ENCODE assay signal across 2 cellular contexts in the genomic region with DNA sequence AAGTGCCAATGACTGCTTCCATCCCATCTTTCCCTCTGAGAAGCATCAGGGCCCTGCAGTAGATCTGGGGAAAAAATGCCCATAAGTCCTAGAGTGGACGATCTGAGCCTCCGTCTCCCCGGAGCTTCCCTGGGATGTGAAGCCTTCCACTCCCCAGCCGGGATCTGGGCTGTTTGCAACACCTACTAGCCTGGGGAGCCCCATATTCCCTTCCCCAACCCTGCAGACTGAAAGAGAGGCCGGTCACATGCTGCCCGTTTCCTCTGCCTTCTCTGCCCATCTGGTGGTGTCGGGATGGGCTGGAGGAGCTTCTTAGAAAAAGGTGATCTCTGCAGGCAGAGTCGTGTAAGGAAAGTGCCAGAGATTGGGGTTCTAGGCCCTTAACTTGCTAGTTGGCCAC.
TF ChIP-seq lines count a peak whose summit lies in the region.

No MANE protein-coding gene starts in this region.

TF ChIP-seq in SK-N-SH, 30 proteins besides CTCF, POLR2A, EP300 and RAD21 (continued from another document):
- TF ChIP-seq, protein P1, sequence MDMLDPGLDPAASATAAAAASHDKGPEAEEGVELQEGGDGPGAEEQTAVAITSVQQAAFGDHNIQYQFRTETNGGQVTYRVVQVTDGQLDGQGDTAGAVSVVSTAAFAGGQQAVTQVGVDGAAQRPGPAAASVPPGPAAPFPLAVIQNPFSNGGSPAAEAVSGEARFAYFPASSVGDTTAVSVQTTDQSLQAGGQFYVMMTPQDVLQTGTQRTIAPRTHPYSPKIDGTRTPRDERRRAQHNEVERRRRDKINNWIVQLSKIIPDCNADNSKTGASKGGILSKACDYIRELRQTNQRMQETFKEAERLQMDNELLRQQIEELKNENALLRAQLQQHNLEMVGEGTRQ (IDR thresholded peaks at IDR 0.05; ENCODE audit: borderline replicate concordance, low read depth, low read length) = no peak
- TF ChIP-seq FOXJ3 (CRISPR knock-in tag; IDR thresholded peaks at IDR 0.05) (no peak), MEF2A (IDR thresholded peaks at IDR 0.05; ENCODE audit: borderline replicate concordance, low read depth) (no peak)
- TF ChIP-seq, protein P2, sequence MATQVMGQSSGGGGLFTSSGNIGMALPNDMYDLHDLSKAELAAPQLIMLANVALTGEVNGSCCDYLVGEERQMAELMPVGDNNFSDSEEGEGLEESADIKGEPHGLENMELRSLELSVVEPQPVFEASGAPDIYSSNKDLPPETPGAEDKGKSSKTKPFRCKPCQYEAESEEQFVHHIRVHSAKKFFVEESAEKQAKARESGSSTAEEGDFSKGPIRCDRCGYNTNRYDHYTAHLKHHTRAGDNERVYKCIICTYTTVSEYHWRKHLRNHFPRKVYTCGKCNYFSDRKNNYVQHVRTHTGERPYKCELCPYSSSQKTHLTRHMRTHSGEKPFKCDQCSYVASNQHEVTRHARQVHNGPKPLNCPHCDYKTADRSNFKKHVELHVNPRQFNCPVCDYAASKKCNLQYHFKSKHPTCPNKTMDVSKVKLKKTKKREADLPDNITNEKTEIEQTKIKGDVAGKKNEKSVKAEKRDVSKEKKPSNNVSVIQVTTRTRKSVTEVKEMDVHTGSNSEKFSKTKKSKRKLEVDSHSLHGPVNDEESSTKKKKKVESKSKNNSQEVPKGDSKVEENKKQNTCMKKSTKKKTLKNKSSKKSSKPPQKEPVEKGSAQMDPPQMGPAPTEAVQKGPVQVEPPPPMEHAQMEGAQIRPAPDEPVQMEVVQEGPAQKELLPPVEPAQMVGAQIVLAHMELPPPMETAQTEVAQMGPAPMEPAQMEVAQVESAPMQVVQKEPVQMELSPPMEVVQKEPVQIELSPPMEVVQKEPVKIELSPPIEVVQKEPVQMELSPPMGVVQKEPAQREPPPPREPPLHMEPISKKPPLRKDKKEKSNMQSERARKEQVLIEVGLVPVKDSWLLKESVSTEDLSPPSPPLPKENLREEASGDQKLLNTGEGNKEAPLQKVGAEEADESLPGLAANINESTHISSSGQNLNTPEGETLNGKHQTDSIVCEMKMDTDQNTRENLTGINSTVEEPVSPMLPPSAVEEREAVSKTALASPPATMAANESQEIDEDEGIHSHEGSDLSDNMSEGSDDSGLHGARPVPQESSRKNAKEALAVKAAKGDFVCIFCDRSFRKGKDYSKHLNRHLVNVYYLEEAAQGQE (IDR thresholded peaks at IDR 0.05; ENCODE audit: low read depth, low read length) = no peak
- TF ChIP-seq, protein P3, sequence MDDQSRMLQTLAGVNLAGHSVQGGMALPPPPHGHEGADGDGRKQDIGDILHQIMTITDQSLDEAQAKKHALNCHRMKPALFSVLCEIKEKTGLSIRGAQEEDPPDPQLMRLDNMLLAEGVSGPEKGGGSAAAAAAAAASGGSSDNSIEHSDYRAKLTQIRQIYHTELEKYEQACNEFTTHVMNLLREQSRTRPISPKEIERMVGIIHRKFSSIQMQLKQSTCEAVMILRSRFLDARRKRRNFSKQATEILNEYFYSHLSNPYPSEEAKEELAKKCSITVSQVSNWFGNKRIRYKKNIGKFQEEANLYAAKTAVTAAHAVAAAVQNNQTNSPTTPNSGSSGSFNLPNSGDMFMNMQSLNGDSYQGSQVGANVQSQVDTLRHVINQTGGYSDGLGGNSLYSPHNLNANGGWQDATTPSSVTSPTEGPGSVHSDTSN (IDR thresholded peaks at IDR 0.05) = no peak
TF ChIP-seq in SK-N-SH: peak in this region for 0.

TF ChIP-seq in SK-N-SH treated with all-trans-retinoic acid at 6 μM for 48 hours, 23 proteins besides CTCF, POLR2A, EP300 and RAD21:
- TF ChIP-seq, protein P4, sequence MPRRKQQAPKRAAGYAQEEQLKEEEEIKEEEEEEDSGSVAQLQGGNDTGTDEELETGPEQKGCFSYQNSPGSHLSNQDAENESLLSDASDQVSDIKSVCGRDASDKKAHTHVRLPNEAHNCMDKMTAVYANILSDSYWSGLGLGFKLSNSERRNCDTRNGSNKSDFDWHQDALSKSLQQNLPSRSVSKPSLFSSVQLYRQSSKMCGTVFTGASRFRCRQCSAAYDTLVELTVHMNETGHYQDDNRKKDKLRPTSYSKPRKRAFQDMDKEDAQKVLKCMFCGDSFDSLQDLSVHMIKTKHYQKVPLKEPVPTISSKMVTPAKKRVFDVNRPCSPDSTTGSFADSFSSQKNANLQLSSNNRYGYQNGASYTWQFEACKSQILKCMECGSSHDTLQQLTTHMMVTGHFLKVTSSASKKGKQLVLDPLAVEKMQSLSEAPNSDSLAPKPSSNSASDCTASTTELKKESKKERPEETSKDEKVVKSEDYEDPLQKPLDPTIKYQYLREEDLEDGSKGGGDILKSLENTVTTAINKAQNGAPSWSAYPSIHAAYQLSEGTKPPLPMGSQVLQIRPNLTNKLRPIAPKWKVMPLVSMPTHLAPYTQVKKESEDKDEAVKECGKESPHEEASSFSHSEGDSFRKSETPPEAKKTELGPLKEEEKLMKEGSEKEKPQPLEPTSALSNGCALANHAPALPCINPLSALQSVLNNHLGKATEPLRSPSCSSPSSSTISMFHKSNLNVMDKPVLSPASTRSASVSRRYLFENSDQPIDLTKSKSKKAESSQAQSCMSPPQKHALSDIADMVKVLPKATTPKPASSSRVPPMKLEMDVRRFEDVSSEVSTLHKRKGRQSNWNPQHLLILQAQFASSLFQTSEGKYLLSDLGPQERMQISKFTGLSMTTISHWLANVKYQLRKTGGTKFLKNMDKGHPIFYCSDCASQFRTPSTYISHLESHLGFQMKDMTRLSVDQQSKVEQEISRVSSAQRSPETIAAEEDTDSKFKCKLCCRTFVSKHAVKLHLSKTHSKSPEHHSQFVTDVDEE (CRISPR knock-in tag; IDR thresholded peaks at IDR 0.05) = no peak
- TF ChIP-seq, protein P5, sequence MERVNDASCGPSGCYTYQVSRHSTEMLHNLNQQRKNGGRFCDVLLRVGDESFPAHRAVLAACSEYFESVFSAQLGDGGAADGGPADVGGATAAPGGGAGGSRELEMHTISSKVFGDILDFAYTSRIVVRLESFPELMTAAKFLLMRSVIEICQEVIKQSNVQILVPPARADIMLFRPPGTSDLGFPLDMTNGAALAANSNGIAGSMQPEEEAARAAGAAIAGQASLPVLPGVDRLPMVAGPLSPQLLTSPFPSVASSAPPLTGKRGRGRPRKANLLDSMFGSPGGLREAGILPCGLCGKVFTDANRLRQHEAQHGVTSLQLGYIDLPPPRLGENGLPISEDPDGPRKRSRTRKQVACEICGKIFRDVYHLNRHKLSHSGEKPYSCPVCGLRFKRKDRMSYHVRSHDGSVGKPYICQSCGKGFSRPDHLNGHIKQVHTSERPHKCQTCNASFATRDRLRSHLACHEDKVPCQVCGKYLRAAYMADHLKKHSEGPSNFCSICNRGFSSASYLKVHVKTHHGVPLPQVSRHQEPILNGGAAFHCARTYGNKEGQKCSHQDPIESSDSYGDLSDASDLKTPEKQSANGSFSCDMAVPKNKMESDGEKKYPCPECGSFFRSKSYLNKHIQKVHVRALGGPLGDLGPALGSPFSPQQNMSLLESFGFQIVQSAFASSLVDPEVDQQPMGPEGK (CRISPR knock-in tag; IDR thresholded peaks at IDR 0.05; ENCODE audit: borderline replicate concordance) = no peak
- TF ChIP-seq BACH2 (CRISPR knock-in tag; IDR thresholded peaks at IDR 0.05; ENCODE audit: borderline replicate concordance) (no peak), RARB (CRISPR knock-in tag; IDR thresholded peaks at IDR 0.05) (no peak), TCF4 (CRISPR knock-in tag; IDR thresholded peaks at IDR 0.05; ENCODE audit: borderline replicate concordance) (no peak), ESRRG (CRISPR knock-in tag; IDR thresholded peaks at IDR 0.05) (no peak), GLIS3 (CRISPR knock-in tag; IDR thresholded peaks at IDR 0.05) (no peak), TOX (CRISPR knock-in tag; IDR thresholded peaks at IDR 0.05; ENCODE audit: borderline replicate concordance) (no peak), ZNF565 (CRISPR knock-in tag; conservative IDR thresholded peaks at IDR 0.05; ENCODE audit: low read depth) (no peak), ZFP30 (CRISPR knock-in tag; IDR thresholded peaks at IDR 0.05) (no peak), ISL1 (CRISPR knock-in tag; IDR thresholded peaks at IDR 0.05) (no peak)
- TF ChIP-seq, protein P6, sequence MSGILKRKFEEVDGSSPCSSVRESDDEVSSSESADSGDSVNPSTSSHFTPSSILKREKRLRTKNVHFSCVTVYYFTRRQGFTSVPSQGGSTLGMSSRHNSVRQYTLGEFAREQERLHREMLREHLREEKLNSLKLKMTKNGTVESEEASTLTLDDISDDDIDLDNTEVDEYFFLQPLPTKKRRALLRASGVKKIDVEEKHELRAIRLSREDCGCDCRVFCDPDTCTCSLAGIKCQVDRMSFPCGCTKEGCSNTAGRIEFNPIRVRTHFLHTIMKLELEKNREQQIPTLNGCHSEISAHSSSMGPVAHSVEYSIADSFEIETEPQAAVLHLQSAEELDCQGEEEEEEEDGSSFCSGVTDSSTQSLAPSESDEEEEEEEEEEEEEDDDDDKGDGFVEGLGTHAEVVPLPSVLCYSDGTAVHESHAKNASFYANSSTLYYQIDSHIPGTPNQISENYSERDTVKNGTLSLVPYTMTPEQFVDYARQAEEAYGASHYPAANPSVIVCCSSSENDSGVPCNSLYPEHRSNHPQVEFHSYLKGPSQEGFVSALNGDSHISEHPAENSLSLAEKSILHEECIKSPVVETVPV (CRISPR knock-in tag; IDR thresholded peaks at IDR 0.05) = no peak
